14 cellular contexts compared by ENCODE assay signal in genomic region chr5:54514841-54515432, GRCh38. TPM values are rescaled to one million over a fixed set of nuclear protein-coding genes. Genes with fewer than 3 reads are reported as not detected.
A peak's percentile ranks its signal among the peaks of the same experiment; 100 is the strongest.
DNase-seq lines count a peak whose midpoint lies in the region; ATAC-seq and TF ChIP-seq lines count a peak whose summit lies in the region.
"Had no signal": no experiment of that assay in that cellular context is flagged by ENCODE, and none has a peak within 500 bp of the region (broad histone marks: within the 10 kb centered on the region; RNA-seq: fewer than 3 reads in every experiment).

No MANE protein-coding gene starts in this region.

- 61 to 74% (median 64%) methylated on average over 8 of the region's 8 CpGs for WGBS in psoas muscle, 3 donors

- H3K36me3 ChIP-seq in psoas muscle (ENCODE audit: insufficient read depth in 1 of 2, low read depth in 1 of 2) = no peaks in the 10 kb centered on the region

- DNase-seq in AG09319 (ENCODE audit: extremely low read depth, low read depth) = no peak
- peak; percentile 83 for DNase-seq in HS-5 (ENCODE audit: low read depth)
- peak; percentile 66 for DNase-seq in dedifferentiated amniotic fluid mesenchymal stem cell (ENCODE audit: extremely low spot score)
- DNase-seq in nephron progenitor cell = no peak
- DNase-seq in psoas muscle = no peak
- DNase-seq in SHP77 treated with DMSO at 0.1 percent for 48 hours (lab: John Stamatoyannopoulos, UW) = no peak
- no peak for DNase-seq in progenitor cell of endocrine pancreas (ENCODE audit: low spot score, unreplicated experiment)
- DNase-seq: activated CD4-positive, alpha-beta T cell treated with anti-CD3 and anti-CD28 coated beads, Interleukin-2, amount 50 U/mL, for 1 hour; activated effector memory CD4-positive, alpha-beta T cell treated with Interleukin-2 at 50 U/mL for 16 hours; Kasumi-1; NCI-H2107; nucleus accumbens had no signal

- intact Hi-C loops in psoas muscle (cut with DNase I) = loop anchor here (2.0 to 10.0 kb wide), 3 partner anchors 242 to 630 kb away; no protein-coding TSS in a partner anchor

- ATAC-seq in psoas muscle = no peak
- ATAC-seq in HG03025 (IDR thresholded peaks at IDR 0.05; ENCODE audit: low FRiP score, unreplicated experiment) = no peak

- no peaks in the 10 kb centered on the region for H3K27me3 ChIP-seq in psoas muscle (ENCODE audit: insufficient read depth in 3 of 3, low read length in 2 of 3)

- peaks cover 9% of the 10 kb centered on the region for H3K4me1 ChIP-seq in psoas muscle

- H3K4me1 Mint-ChIP-seq in nephron progenitor cell = peaks cover 39% of the 10 kb centered on the region
- peaks cover 12% of the 10 kb centered on the region for H3K4me1 Mint-ChIP-seq in progenitor cell of endocrine pancreas (ENCODE audit: low read depth)

- peak; percentile 3 for TF ChIP-seq CTCF in AG09319 (IDR thresholded peaks at IDR 0.05; ENCODE audit: low read depth, low read length)
- no peak for TF ChIP-seq CTCF in nephron progenitor cell (IDR thresholded peaks at IDR 0.05)
- no peak for TF ChIP-seq CTCF in psoas muscle (IDR thresholded peaks at IDR 0.05)
- TF ChIP-seq CTCF in progenitor cell of endocrine pancreas (IDR thresholded peaks at IDR 0.05; ENCODE audit: unreplicated experiment) = no peak

- peaks cover 3% of the 10 kb centered on the region for H3K27me3 Mint-ChIP-seq in nephron progenitor cell (ENCODE audit: low read depth, poor library complexity)
- H3K27me3 Mint-ChIP-seq in progenitor cell of endocrine pancreas = no peaks in the 10 kb centered on the region

- peak overlapping the region; percentile 79 for H3K27ac Mint-ChIP-seq in nephron progenitor cell
- H3K27ac Mint-ChIP-seq in progenitor cell of endocrine pancreas = no peak overlapping the region
- H3K27ac Mint-ChIP-seq: CD14-positive monocyte had no signal

- no peak overlapping the region for H3K27ac ChIP-seq in psoas muscle

- H3K4me3 ChIP-seq in psoas muscle = no peak overlapping the region

- H3K9me3 ChIP-seq in psoas muscle = no peaks in the 10 kb centered on the region

- H3K36me3 Mint-ChIP-seq in nephron progenitor cell (ENCODE audit: low read depth) (peaks cover 15% of the 10 kb centered on the region), progenitor cell of endocrine pancreas (ENCODE audit: insufficient read depth) (peaks cover 6% of the 10 kb centered on the region)

- H3K9me3 Mint-ChIP-seq in nephron progenitor cell = no peaks in the 10 kb centered on the region
- no peaks in the 10 kb centered on the region for H3K9me3 Mint-ChIP-seq in progenitor cell of endocrine pancreas (ENCODE audit: low read depth)

- H3K4me3 Mint-ChIP-seq in nephron progenitor cell = no peak overlapping the region
- no peak overlapping the region for H3K4me3 Mint-ChIP-seq in progenitor cell of endocrine pancreas (ENCODE audit: low read depth)

RNA-seq across cellular contexts. Expression of gene SNX18, which starts 2.6 kb away (rescaled TPM):
- total RNA-seq in psoas muscle (10 to 100 TPM in 3 of 4 donors, 1 to 10 TPM in 1; 9.1 to 13.0 (median 10.7) TPM), progenitor cell of endocrine pancreas (26.3 and 28.6 TPM in 2 replicates)
- polyA plus RNA-seq in psoas muscle = 1 to 10 TPM; 3.9 to 6.9 (median 4.5) TPM

RNA-seq across cellular contexts. Expression of gene HSPB3, which starts 59.4 kb away (rescaled TPM):
- total RNA-seq in psoas muscle (100 to 1,000 TPM; 112 to 162 (median 151) TPM), progenitor cell of endocrine pancreas (not detected in 2 replicates)
- polyA plus RNA-seq in psoas muscle = 100 to 1,000 TPM in 1 of 3 donors, 10 to 100 TPM in 2; 37.7 to 139 (median 97.0) TPM
- polyA plus RNA-seq: CD14-positive monocyte had no signal

Comparison
In these comparisons a context has a peak if more than half of its experiments do, and no peak if none do; other contexts are left out.
1. DNase-seq: peak in HS-5 (single experiment) and dedifferentiated amniotic fluid mesenchymal stem cell (single experiment); none in AG09319 (single experiment), nephron progenitor cell (single experiment), psoas muscle (0 of 2), SHP77 treated with DMSO at 0.1 percent for 48 hours (single experiment) and progenitor cell of endocrine pancreas (single experiment).
2. RNA of gene HSPB3, which starts 59.4 kb away (total RNA-seq): 112 to 162 TPM in psoas muscle; not detected in progenitor cell of endocrine pancreas; every median in the first group is over 100 times any median in the second.